Comparison of ENCODE assay signal across 21 cellular contexts in genomic region chr12:115075552-115076170, GRCh38.
DNase-seq lines count a peak whose midpoint lies in the region; ATAC-seq and TF ChIP-seq lines count a peak whose summit lies in the region.
"Had no signal": no experiment of that assay in that cellular context is flagged by ENCODE, and none has a peak within 500 bp of the region (broad histone marks: within the 10 kb centered on the region; RNA-seq: fewer than 3 reads in every experiment).

No MANE protein-coding gene starts in this region.

- TF ChIP-seq CTCF in BE2C (IDR thresholded peaks at IDR 0.05; ENCODE audit: low read depth, low read length) (no peak), esophagus muscularis mucosa (IDR thresholded peaks at IDR 0.05) (no peak)

- H3K4me3 ChIP-seq in BE2C (ENCODE audit: low read depth, low read length) (no peak overlapping the region), esophagus muscularis mucosa (no peak overlapping the region)

- H3K27ac ChIP-seq in esophagus muscularis mucosa (replicated peaks in 1 of 4) = no peak overlapping the region
- H3K27ac ChIP-seq: HL-60 had no signal

- H3K4me1 ChIP-seq in BE2C (no peaks in the 10 kb centered on the region; the same call in 1 of the 2 replicates), esophagus muscularis mucosa (no peaks in the 10 kb centered on the region)

- no peaks in the 10 kb centered on the region for H3K27me3 ChIP-seq in BE2C
- peaks cover 0 to 7% (median 0%) of the 10 kb centered on the region in 4 donors for H3K27me3 ChIP-seq in esophagus muscularis mucosa

- H3K36me3 ChIP-seq in BE2C = no peaks in the 10 kb centered on the region
- H3K36me3 ChIP-seq in esophagus muscularis mucosa = no peaks in the 10 kb centered on the region

- DNase-seq in BE2C (peak; percentile 21), H4 (ENCODE audit: low spot score) (peak; percentile 13), SK-MEL-5 (ENCODE audit: low read depth, low spot score) (peak; percentile 14), esophagus muscularis mucosa (ENCODE audit: extremely low spot score) (peak; percentile 42)
- DNase-seq in NK-92 treated with Interleukin-12 subunit alpha and Interleukin-12 subunit beta, amount 100 ng/mL, for 24 hours (lab: John Stamatoyannopoulos, UW) = no peak
- DNase-seq: CD4-positive, CD25-positive, alpha-beta regulatory T cell; COR-L47; DND-41; MV-4-11; NCI-H1694; NCI-H2081 treated with DMSO at 0.1 percent for 48 hours; NCI-H446; NCI-H526; PC-3; RPMI8226; SHP77; T-cell had no signal

- TF ChIP-seq POLR2A in esophagus muscularis mucosa (IDR thresholded peaks at IDR 0.05; ENCODE audit: low read depth) = no peak

- H3K9me3 ChIP-seq in BE2C (no peaks in the 10 kb centered on the region), esophagus muscularis mucosa (no peaks in the 10 kb centered on the region)

- 87% methylated on average over 3 of the region's 3 CpGs for WGBS in esophagus muscularis mucosa

- TF ChIP-seq EP300 in esophagus muscularis mucosa (IDR thresholded peaks at IDR 0.05) = no peak

- ATAC-seq in HG03439 (IDR thresholded peaks at IDR 0.05; ENCODE audit: unreplicated experiment) (no peak), HG02870 (IDR thresholded peaks at IDR 0.05; ENCODE audit: unreplicated experiment) (no peak), HG03095 (IDR thresholded peaks at IDR 0.05; ENCODE audit: unreplicated experiment) (no peak)
- ATAC-seq: PC-3, T-cell had no signal

- intact Hi-C loops in esophagus muscularis mucosa (cut with DNase I) = no loop called here

- in situ Hi-C loops in SK-MEL-5 (cut with HindIII; ENCODE audit: low pct_unique_long_range_greater_than_20kb, low sequenced_read_pairs) = no loop called here
